ENCODE assay signal across 12 cellular contexts in the genomic region with DNA sequence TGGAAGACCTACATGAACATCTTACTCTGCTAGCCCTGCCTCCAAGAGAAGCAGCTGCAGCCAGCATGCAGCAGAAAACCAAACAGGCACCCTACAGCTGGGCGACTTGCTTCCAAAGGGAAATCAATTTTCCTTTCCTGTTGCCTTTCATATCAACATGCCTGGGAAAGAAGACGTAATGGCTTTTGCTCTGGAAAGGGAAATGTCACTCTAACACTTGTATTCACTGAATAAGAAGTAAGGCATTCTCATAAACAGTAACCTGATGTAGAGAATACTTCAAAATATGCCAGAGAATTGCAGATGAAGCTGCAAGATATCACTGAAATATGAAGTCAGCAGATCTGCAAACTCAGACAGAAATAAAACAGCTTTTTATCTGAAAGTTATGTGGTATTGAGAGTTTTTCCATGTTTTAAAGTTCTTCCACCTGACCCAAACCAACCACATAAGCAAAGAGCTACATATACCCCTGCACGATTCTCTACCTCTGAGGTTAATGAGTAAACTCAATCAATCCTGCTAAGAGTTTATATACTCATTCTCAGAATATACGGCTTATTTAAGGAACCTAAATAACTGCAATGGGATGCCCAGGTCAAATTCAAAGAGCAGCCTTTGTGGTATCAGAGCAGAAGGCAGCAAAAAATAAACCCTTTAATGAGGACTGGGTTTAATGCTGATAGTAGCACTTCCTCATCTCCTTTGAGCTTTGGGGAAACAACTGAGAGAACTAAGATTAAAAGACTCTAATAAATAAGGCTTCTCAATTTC.
DNase-seq lines count a peak whose midpoint lies in the region; ATAC-seq and TF ChIP-seq lines count a peak whose summit lies in the region.
"Had no signal": no experiment of that assay in that cellular context is flagged by ENCODE, and none has a peak within 500 bp of the region (broad histone marks: within the 10 kb centered on the region; RNA-seq: fewer than 3 reads in every experiment).

No MANE protein-coding gene starts in this region.

- in situ Hi-C loops in brain microvascular endothelial cell (cut with HindIII; ENCODE audit: low pct_ligation_motif_present, low sequenced_read_pairs) = no loop called here

- POLR2A ChIA-PET in naive thymus-derived CD4-positive, alpha-beta T cell (lab: Charles Lee) = no interaction called here

- no peaks in the 10 kb centered on the region for H3K9me3 Mint-ChIP-seq in activated T-cell treated with anti-CD3 and anti-CD28 coated beads, Interleukin-2, amount 50 U/mL, for 72 hours
- peaks cover 7% of the 10 kb centered on the region for H3K9me3 Mint-ChIP-seq in glutamatergic neuron (ENCODE audit: unreplicated experiment)
- peaks cover 0 to 1% (median 0%) of the 10 kb centered on the region in 11 donors for H3K9me3 Mint-ChIP-seq in naive thymus-derived CD4-positive, alpha-beta T cell

- H3K27ac Mint-ChIP-seq in activated T-cell treated with anti-CD3 and anti-CD28 coated beads, Interleukin-2, amount 50 U/mL, for 72 hours = no peak overlapping the region
- peak overlapping the region; percentile 36 for H3K27ac Mint-ChIP-seq in glutamatergic neuron (ENCODE audit: unreplicated experiment)
- H3K27ac Mint-ChIP-seq in naive thymus-derived CD4-positive, alpha-beta T cell = peak overlapping the region in 4 of 9 donors; percentile 7 to 24 (median 11)

- intact Hi-C loops in naive thymus-derived CD4-positive, alpha-beta T cell (cut with micrococcal nuclease) = no loop called here

- no peaks in the 10 kb centered on the region for H3K27me3 Mint-ChIP-seq in activated T-cell treated with anti-CD3 and anti-CD28 coated beads, Interleukin-2, amount 50 U/mL, for 72 hours (ENCODE audit: low read depth)
- H3K27me3 Mint-ChIP-seq in glutamatergic neuron (ENCODE audit: unreplicated experiment) = no peaks in the 10 kb centered on the region
- no peaks in the 10 kb centered on the region for H3K27me3 Mint-ChIP-seq in naive thymus-derived CD4-positive, alpha-beta T cell

- DNase-seq in activated T-cell treated with anti-CD3 and anti-CD28 coated beads, Interleukin-2, amount 50 U/mL, for 72 hours = no peak
- no peak for DNase-seq in activated T-cell treated with anti-CD3 and anti-CD28 coated beads for 4 hours
- peak; percentile 20 for DNase-seq in SHP77 treated with DMSO at 0.1 percent for 48 hours (lab: John Stamatoyannopoulos, UW)
- peak; percentile 47 for DNase-seq in glutamatergic neuron
- no peak for DNase-seq in stimulated activated naive CD8-positive, alpha-beta T cell treated with anti-CD3 and anti-CD28 coated beads, Interleukin-15, Interleukin-2, amounts not matched to agents 100 U/mL and 50 U/mL, for 24 hours
- no peak for DNase-seq in NCI-H2227 (lab: John Stamatoyannopoulos, UW; ENCODE audit: unreplicated experiment)
- DNase-seq in naive thymus-derived CD4-positive, alpha-beta T cell = no peak
- no peak for DNase-seq in brain microvascular endothelial cell
- DNase-seq: esophagus squamous epithelium, NCI-H226, right cardiac atrium had no signal

- no peak overlapping the region for H3K27ac ChIP-seq in naive thymus-derived CD4-positive, alpha-beta T cell (ENCODE audit: low read depth, low read length)
- H3K27ac ChIP-seq in brain microvascular endothelial cell = no peak overlapping the region
- H3K27ac ChIP-seq: ascending aorta, esophagus squamous epithelium had no signal

- TF ChIP-seq CTCF in glutamatergic neuron (IDR thresholded peaks at IDR 0.05; ENCODE audit: partially characterized antibody, unreplicated experiment) = no peak
- TF ChIP-seq CTCF in brain microvascular endothelial cell (IDR thresholded peaks at IDR 0.05; ENCODE audit: low read depth, low read length, missing control alignments) = no peak

- H3K4me1 ChIP-seq in naive thymus-derived CD4-positive, alpha-beta T cell (ENCODE audit: control insufficient read depth in 2 of 2, insufficient read depth in 2 of 2, low read length in 2 of 2) = peaks cover 0 to 35% of the 10 kb centered on the region in 2 donors

- CTCF ChIA-PET in naive thymus-derived CD4-positive, alpha-beta T cell (lab: Charles Lee) = no interaction called here

- H3K36me3 ChIP-seq in naive thymus-derived CD4-positive, alpha-beta T cell (ENCODE audit: control insufficient read depth in 2 of 3, insufficient read depth in 3 of 3, low read length in 3 of 3) = no peaks in the 10 kb centered on the region
- no peaks in the 10 kb centered on the region for H3K36me3 ChIP-seq in brain microvascular endothelial cell (replicated peaks)
- H3K36me3 ChIP-seq: ascending aorta, esophagus squamous epithelium had no signal

- H3K9me3 ChIP-seq in naive thymus-derived CD4-positive, alpha-beta T cell (ENCODE audit: control insufficient read depth in 2 of 3, low read length in 3 of 3) = no peaks in the 10 kb centered on the region
- H3K9me3 ChIP-seq: ascending aorta, esophagus squamous epithelium had no signal

- peak overlapping the region; percentile 10 to 13 for H3K4me3 Mint-ChIP-seq in activated T-cell treated with anti-CD3 and anti-CD28 coated beads, Interleukin-2, amount 50 U/mL, for 72 hours
- H3K4me3 Mint-ChIP-seq in glutamatergic neuron (ENCODE audit: unreplicated experiment) = peak overlapping the region; percentile 17
- H3K4me3 Mint-ChIP-seq in naive thymus-derived CD4-positive, alpha-beta T cell = no peak overlapping the region

- no peaks in the 10 kb centered on the region for H3K27me3 ChIP-seq in naive thymus-derived CD4-positive, alpha-beta T cell (ENCODE audit: control insufficient read depth in 2 of 2, insufficient read depth in 2 of 2, low read length in 2 of 2)
- no peaks in the 10 kb centered on the region for H3K27me3 ChIP-seq in brain microvascular endothelial cell (replicated peaks)
- H3K27me3 ChIP-seq: ascending aorta, esophagus squamous epithelium had no signal

- ATAC-seq in activated T-cell treated with anti-CD3 and anti-CD28 coated beads, Interleukin-2, amount 50 U/mL, for 72 hours (replicated peaks in 1 of 2) = peak in 1 of 2 donors; percentile 20
- ATAC-seq in stimulated activated naive CD8-positive, alpha-beta T cell treated with anti-CD3 and anti-CD28 coated beads, Interleukin-15, Interleukin-2, amounts not matched to agents 100 U/mL and 50 U/mL, for 24 hours = peak; percentile 56
- no peak for ATAC-seq in naive thymus-derived CD4-positive, alpha-beta T cell
- ATAC-seq: right cardiac atrium had no signal

- no peaks in the 10 kb centered on the region for H3K36me3 Mint-ChIP-seq in activated T-cell treated with anti-CD3 and anti-CD28 coated beads, Interleukin-2, amount 50 U/mL, for 72 hours (ENCODE audit: insufficient read depth in 2 of 2)
- H3K36me3 Mint-ChIP-seq in glutamatergic neuron (ENCODE audit: unreplicated experiment) = no peaks in the 10 kb centered on the region
- no peaks in the 10 kb centered on the region for H3K36me3 Mint-ChIP-seq in naive thymus-derived CD4-positive, alpha-beta T cell

- H3K4me1 Mint-ChIP-seq in activated T-cell treated with anti-CD3 and anti-CD28 coated beads, Interleukin-2, amount 50 U/mL, for 72 hours (ENCODE audit: low read depth) = peaks cover 32% of the 10 kb centered on the region
- peaks cover 42% of the 10 kb centered on the region for H3K4me1 Mint-ChIP-seq in glutamatergic neuron (ENCODE audit: low read depth, unreplicated experiment)
- peaks cover 30 to 36% (median 34%) of the 10 kb centered on the region in 7 donors for H3K4me1 Mint-ChIP-seq in naive thymus-derived CD4-positive, alpha-beta T cell

- no peak overlapping the region for H3K4me3 ChIP-seq in naive thymus-derived CD4-positive, alpha-beta T cell (ENCODE audit: low read length)
- H3K4me3 ChIP-seq in brain microvascular endothelial cell (ENCODE audit: low read depth, low read length) = no peak overlapping the region
- H3K4me3 ChIP-seq: ascending aorta, esophagus squamous epithelium had no signal

Comparison
In these comparisons a context has a peak if more than half of its experiments do, and no peak if none do; other contexts are left out.
1. DNase-seq: peak in SHP77 treated with DMSO at 0.1 percent for 48 hours (single experiment) and glutamatergic neuron (single experiment); none in activated T-cell treated with anti-CD3 and anti-CD28 coated beads, Interleukin-2, amount 50 U/mL, for 72 hours (0 of 2), activated T-cell treated with anti-CD3 and anti-CD28 coated beads for 4 hours (single experiment), stimulated activated naive CD8-positive, alpha-beta T cell treated with anti-CD3 and anti-CD28 coated beads, Interleukin-15, Interleukin-2, amounts not matched to agents 100 U/mL and 50 U/mL, for 24 hours (single experiment), NCI-H2227 (single experiment), naive thymus-derived CD4-positive, alpha-beta T cell (0 of 9) and brain microvascular endothelial cell (single experiment).
2. H3K4me3 Mint-ChIP-seq: peak in activated T-cell treated with anti-CD3 and anti-CD28 coated beads, Interleukin-2, amount 50 U/mL, for 72 hours (2 of 2) and glutamatergic neuron (single experiment); none in naive thymus-derived CD4-positive, alpha-beta T cell (0 of 10).